ENCODE assay signal across 11 cellular contexts in the genomic region with DNA sequence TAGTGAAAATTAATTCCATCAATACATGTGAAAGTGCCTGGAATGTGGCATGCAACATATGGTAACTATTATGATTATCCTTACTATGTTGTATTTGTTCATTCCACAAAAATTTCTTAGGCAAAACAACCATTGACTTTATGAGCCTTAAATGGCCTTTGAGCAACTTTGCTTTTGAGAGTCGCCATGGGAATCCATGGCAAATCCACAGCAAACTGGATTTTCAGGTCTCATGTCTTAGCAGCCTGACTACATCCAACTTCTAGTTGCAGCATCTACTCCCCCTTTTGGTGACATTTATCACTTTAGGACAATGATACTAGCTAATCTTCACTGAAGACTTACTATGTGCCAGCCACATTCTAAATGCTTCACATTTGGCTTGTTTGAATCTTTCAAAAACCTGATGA.
DNase-seq lines count a peak whose midpoint lies in the region; TF ChIP-seq lines count a peak whose summit lies in the region.
"Had no signal": no experiment of that assay in that cellular context is flagged by ENCODE, and none has a peak within 500 bp of the region (broad histone marks: within the 10 kb centered on the region; RNA-seq: fewer than 3 reads in every experiment).

No MANE protein-coding gene starts in this region.

- TF ChIP-seq CTCF in LNCaP clone FGC (IDR thresholded peaks at IDR 0.05; ENCODE audit: control insufficient read depth, extremely low read depth, insufficient read depth) (peak; percentile 28), epithelial cell of esophagus (IDR thresholded peaks at IDR 0.05; ENCODE audit: insufficient read depth, low read depth, low read length, missing control alignments) (peak; percentile 14)

- peak; percentile 80 for DNase-seq in GM04503 (ENCODE audit: low read depth)
- peak; percentile 33 for DNase-seq in LNCaP clone FGC (ENCODE audit: low read depth)
- peak; percentile 35 for DNase-seq in epithelial cell of esophagus (ENCODE audit: low read depth)
- DNase-seq in activated CD8-positive, alpha-beta memory T cell treated with anti-CD3 and anti-CD28 coated beads for 24 hours, result no peak
- DNase-seq in NCI-H748 treated with DMSO at 0.1 percent for 48 hours (lab: John Stamatoyannopoulos, UW), result no peak
- DNase-seq in HK-2 (ENCODE audit: unreplicated experiment), result no peak
- DNase-seq: activated CD4-positive, CD25-positive, alpha-beta regulatory T cell; left cardiac atrium; NCI-H2107; stimulated activated naive CD4-positive, alpha-beta T cell treated with Interleukin-2 at 50 U/mL for 16 hours had no signal

- H3K4me3 ChIP-seq in LNCaP clone FGC (ENCODE audit: low read depth, low read length) (no peak overlapping the region), epithelial cell of esophagus (ENCODE audit: low read length) (no peak overlapping the region), skin epidermis (no peak overlapping the region)

- peak overlapping the region in 14 of 21 experiments; percentile 7 to 78 (median 48) for H3K27ac ChIP-seq in skin epidermis

Comparison
In these comparisons a context has a peak if more than half of its experiments do, and no peak if none do; other contexts are left out.
1. DNase-seq: peak in GM04503 (single experiment), LNCaP clone FGC (single experiment) and epithelial cell of esophagus (single experiment); none in activated CD8-positive, alpha-beta memory T cell treated with anti-CD3 and anti-CD28 coated beads for 24 hours (single experiment), NCI-H748 treated with DMSO at 0.1 percent for 48 hours (single experiment) and HK-2 (single experiment).